In the genomic region with DNA sequence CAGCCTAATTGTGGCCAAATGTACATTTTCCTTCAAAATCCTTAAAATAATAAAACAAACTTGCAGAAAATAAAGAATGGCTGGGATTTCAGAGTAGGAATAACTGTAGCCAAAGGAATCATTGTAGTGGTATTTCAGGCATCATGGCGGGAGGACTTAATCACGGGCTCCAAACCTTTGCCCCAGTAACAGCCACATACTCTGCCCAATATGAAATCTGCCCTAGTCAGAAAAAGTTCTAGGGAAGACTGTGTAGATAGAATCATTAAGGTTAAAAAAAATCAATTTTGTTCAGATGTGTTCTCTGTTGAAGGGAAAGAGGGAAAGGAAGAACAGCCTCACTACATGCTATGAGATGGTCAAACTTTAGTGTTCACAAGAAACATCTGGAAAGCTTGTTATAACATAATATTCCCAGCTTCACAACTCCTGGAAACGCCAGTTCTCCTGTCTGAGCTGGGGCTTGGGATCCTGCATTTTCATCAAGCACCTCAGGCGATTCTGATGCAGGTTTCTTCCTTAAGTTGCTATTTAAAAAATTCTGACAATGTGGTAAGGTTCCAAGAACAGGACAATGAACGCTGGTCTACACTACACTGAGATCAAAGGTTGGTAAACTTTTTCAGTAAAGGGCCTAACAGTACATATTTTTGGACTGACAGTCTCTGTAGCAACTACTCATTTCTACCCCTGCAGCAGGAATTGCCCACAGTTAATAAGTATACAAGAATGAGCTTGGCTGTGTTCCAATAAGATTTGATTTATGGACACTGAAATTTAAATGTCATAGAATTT, we compare ENCODE assay signal across 1 cellular context.
A peak's percentile ranks its signal among the peaks of the same experiment; 100 is the strongest.
TF ChIP-seq lines count a peak whose summit lies in the region.

No MANE protein-coding gene starts in this region.

TF ChIP-seq in HepG2, 621 proteins besides CTCF, POLR2A, EP300 and RAD21 (continued from another document and continues in another):
- TF ChIP-seq ZNF841 (CRISPR knock-in tag; IDR thresholded peaks at IDR 0.05; ENCODE audit: borderline replicate concordance) (no peak), BCL6 (CRISPR knock-in tag; IDR thresholded peaks at IDR 0.05) (peak; percentile 34; the same call in 1 of the 2 replicates), NFE2L2 (IDR thresholded peaks at IDR 0.05; ENCODE audit: low read length) (no peak), ZNF547 (CRISPR knock-in tag; IDR thresholded peaks at IDR 0.05) (no peak), NFE2 (CRISPR knock-in tag; IDR thresholded peaks at IDR 0.05) (no peak), RARA (CRISPR knock-in tag; IDR thresholded peaks at IDR 0.05) (peak; percentile 28; the same call in 1 of the 2 replicates), PHB2 (IDR thresholded peaks at IDR 0.05; ENCODE audit: partially characterized antibody) (no peak), ZNF205 (CRISPR knock-in tag; IDR thresholded peaks at IDR 0.05) (no peak), ISL2 (CRISPR knock-in tag; IDR thresholded peaks at IDR 0.05) (0 out of 2 replicates have a peak, but pooled peaks have one; percentile 51), HNF4A (CRISPR knock-in tag; IDR thresholded peaks at IDR 0.05) (peak; percentile 85), SATB2 (CRISPR knock-in tag; IDR thresholded peaks at IDR 0.05) (no peak), IRF2 (CRISPR knock-in tag; IDR thresholded peaks at IDR 0.05) (peak; percentile 32; the same call in 1 of the 2 replicates), TARDBP (CRISPR knock-in tag; IDR thresholded peaks at IDR 0.05) (0 out of 2 replicates have a peak, but pooled peaks have one; percentile 30), ATAD3A (CRISPR knock-in tag; IDR thresholded peaks at IDR 0.05) (no peak), MTF1 (CRISPR knock-in tag; IDR thresholded peaks at IDR 0.05) (no peak), FOXP1 (IDR thresholded peaks at IDR 0.05) (no peak), FOXP1 (CRISPR knock-in tag; IDR thresholded peaks at IDR 0.05) (peak; percentile 39), FOXJ3 (CRISPR knock-in tag; IDR thresholded peaks at IDR 0.05; ENCODE audit: borderline replicate concordance) (peak; percentile 27; the same call in 1 of the 2 replicates), MEIS2 (CRISPR knock-in tag; IDR thresholded peaks at IDR 0.05) (no peak), POLR2G (IDR thresholded peaks at IDR 0.05; ENCODE audit: low read depth, low read length) (peak; percentile 7; the same call in 1 of the 2 replicates), STAT5B (CRISPR knock-in tag; IDR thresholded peaks at IDR 0.05) (no peak), ZNF543 (CRISPR knock-in tag; IDR thresholded peaks at IDR 0.05) (no peak), ZNF557 (CRISPR knock-in tag; IDR thresholded peaks at IDR 0.05) (no peak), MAFK (conservative IDR thresholded peaks at IDR 0.05 in 1 of 2, IDR thresholded peaks at IDR 0.05 in 1 of 2; ENCODE audit: low read length in 2 of 2) (no peak), JDP2 (CRISPR knock-in tag; IDR thresholded peaks at IDR 0.05; ENCODE audit: borderline replicate concordance) (no peak), KLF11 (CRISPR knock-in tag; IDR thresholded peaks at IDR 0.05) (no peak), ZFAT (CRISPR knock-in tag; conservative IDR thresholded peaks at IDR 0.05) (no peak), ZNF33A (CRISPR knock-in tag; IDR thresholded peaks at IDR 0.05; ENCODE audit: borderline replicate concordance) (no peak)
- TF ChIP-seq, protein P1, sequence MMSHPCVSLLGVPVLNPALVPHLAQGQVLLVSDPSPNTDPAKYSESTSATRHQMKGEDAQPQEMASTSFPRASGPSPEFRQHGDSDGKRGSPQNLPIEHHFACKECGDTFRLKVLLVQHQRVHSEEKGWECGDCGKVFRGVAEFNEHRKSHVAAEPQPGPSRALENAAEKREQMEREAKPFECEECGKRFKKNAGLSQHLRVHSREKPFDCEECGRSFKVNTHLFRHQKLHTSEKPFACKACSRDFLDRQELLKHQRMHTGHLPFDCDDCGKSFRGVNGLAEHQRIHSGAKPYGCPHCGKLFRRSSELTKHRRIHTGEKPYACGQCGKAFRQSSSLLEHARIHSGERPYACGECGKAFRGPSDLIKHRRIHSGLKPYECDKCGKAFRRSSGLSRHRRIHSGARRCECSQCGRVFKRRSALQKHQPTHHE (CRISPR knock-in tag; IDR thresholded peaks at IDR 0.05; ENCODE audit: borderline replicate concordance): no peak
- TF ChIP-seq, protein P2, sequence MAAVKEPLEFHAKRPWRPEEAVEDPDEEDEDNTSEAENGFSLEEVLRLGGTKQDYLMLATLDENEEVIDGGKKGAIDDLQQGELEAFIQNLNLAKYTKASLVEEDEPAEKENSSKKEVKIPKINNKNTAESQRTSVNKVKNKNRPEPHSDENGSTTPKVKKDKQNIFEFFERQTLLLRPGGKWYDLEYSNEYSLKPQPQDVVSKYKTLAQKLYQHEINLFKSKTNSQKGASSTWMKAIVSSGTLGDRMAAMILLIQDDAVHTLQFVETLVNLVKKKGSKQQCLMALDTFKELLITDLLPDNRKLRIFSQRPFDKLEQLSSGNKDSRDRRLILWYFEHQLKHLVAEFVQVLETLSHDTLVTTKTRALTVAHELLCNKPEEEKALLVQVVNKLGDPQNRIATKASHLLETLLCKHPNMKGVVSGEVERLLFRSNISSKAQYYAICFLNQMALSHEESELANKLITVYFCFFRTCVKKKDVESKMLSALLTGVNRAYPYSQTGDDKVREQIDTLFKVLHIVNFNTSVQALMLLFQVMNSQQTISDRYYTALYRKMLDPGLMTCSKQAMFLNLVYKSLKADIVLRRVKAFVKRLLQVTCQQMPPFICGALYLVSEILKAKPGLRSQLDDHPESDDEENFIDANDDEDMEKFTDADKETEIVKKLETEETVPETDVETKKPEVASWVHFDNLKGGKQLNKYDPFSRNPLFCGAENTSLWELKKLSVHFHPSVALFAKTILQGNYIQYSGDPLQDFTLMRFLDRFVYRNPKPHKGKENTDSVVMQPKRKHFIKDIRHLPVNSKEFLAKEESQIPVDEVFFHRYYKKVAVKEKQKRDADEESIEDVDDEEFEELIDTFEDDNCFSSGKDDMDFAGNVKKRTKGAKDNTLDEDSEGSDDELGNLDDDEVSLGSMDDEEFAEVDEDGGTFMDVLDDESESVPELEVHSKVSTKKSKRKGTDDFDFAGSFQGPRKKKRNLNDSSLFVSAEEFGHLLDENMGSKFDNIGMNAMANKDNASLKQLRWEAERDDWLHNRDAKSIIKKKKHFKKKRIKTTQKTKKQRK (IDR thresholded peaks at IDR 0.05; ENCODE audit: low read length): no peak
- TF ChIP-seq, protein P3, sequence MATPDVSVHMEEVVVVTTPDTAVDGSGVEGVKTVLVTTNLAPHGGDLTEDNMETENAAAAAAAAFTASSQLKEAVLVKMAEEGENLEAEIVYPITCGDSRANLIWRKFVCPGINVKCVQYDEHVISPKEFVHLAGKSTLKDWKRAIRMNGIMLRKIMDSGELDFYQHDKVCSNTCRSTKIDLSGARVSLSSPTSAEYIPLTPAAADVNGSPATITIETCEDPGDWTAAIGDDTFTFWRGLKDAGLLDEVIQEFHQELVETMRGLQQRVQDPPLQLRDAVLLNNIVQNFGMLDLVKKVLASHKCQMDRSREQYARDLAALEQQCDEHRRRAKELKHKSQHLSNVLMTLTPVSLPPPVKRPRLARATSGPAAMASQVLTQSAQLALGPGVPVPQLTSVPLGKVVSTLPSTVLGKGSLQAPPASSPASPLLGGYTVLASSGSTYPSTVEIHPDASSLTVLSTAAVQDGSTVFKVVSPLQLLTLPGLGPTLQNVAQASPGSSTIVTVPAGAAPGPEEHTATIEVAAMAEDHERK (CRISPR knock-in tag; IDR thresholded peaks at IDR 0.05; ENCODE audit: low read depth): no peak
- TF ChIP-seq, protein P4, sequence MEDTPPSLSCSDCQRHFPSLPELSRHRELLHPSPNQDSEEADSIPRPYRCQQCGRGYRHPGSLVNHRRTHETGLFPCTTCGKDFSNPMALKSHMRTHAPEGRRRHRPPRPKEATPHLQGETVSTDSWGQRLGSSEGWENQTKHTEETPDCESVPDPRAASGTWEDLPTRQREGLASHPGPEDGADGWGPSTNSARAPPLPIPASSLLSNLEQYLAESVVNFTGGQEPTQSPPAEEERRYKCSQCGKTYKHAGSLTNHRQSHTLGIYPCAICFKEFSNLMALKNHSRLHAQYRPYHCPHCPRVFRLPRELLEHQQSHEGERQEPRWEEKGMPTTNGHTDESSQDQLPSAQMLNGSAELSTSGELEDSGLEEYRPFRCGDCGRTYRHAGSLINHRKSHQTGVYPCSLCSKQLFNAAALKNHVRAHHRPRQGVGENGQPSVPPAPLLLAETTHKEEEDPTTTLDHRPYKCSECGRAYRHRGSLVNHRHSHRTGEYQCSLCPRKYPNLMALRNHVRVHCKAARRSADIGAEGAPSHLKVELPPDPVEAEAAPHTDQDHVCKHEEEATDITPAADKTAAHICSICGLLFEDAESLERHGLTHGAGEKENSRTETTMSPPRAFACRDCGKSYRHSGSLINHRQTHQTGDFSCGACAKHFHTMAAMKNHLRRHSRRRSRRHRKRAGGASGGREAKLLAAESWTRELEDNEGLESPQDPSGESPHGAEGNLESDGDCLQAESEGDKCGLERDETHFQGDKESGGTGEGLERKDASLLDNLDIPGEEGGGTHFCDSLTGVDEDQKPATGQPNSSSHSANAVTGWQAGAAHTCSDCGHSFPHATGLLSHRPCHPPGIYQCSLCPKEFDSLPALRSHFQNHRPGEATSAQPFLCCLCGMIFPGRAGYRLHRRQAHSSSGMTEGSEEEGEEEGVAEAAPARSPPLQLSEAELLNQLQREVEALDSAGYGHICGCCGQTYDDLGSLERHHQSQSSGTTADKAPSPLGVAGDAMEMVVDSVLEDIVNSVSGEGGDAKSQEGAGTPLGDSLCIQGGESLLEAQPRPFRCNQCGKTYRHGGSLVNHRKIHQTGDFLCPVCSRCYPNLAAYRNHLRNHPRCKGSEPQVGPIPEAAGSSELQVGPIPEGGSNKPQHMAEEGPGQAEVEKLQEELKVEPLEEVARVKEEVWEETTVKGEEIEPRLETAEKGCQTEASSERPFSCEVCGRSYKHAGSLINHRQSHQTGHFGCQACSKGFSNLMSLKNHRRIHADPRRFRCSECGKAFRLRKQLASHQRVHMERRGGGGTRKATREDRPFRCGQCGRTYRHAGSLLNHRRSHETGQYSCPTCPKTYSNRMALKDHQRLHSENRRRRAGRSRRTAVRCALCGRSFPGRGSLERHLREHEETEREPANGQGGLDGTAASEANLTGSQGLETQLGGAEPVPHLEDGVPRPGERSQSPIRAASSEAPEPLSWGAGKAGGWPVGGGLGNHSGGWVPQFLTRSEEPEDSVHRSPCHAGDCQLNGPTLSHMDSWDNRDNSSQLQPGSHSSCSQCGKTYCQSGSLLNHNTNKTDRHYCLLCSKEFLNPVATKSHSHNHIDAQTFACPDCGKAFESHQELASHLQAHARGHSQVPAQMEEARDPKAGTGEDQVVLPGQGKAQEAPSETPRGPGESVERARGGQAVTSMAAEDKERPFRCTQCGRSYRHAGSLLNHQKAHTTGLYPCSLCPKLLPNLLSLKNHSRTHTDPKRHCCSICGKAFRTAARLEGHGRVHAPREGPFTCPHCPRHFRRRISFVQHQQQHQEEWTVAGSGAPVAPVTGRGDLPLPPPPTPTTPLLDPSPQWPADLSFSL (CRISPR knock-in tag; IDR thresholded peaks at IDR 0.05): no peak
- TF ChIP-seq, protein P5, sequence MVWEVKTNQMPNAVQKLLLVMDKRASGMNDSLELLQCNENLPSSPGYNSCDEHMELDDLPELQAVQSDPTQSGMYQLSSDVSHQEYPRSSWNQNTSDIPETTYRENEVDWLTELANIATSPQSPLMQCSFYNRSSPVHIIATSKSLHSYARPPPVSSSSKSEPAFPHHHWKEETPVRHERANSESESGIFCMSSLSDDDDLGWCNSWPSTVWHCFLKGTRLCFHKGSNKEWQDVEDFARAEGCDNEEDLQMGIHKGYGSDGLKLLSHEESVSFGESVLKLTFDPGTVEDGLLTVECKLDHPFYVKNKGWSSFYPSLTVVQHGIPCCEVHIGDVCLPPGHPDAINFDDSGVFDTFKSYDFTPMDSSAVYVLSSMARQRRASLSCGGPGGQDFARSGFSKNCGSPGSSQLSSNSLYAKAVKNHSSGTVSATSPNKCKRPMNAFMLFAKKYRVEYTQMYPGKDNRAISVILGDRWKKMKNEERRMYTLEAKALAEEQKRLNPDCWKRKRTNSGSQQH (CRISPR knock-in tag; IDR thresholded peaks at IDR 0.05; ENCODE audit: low read depth): no peak
- TF ChIP-seq, protein P6, sequence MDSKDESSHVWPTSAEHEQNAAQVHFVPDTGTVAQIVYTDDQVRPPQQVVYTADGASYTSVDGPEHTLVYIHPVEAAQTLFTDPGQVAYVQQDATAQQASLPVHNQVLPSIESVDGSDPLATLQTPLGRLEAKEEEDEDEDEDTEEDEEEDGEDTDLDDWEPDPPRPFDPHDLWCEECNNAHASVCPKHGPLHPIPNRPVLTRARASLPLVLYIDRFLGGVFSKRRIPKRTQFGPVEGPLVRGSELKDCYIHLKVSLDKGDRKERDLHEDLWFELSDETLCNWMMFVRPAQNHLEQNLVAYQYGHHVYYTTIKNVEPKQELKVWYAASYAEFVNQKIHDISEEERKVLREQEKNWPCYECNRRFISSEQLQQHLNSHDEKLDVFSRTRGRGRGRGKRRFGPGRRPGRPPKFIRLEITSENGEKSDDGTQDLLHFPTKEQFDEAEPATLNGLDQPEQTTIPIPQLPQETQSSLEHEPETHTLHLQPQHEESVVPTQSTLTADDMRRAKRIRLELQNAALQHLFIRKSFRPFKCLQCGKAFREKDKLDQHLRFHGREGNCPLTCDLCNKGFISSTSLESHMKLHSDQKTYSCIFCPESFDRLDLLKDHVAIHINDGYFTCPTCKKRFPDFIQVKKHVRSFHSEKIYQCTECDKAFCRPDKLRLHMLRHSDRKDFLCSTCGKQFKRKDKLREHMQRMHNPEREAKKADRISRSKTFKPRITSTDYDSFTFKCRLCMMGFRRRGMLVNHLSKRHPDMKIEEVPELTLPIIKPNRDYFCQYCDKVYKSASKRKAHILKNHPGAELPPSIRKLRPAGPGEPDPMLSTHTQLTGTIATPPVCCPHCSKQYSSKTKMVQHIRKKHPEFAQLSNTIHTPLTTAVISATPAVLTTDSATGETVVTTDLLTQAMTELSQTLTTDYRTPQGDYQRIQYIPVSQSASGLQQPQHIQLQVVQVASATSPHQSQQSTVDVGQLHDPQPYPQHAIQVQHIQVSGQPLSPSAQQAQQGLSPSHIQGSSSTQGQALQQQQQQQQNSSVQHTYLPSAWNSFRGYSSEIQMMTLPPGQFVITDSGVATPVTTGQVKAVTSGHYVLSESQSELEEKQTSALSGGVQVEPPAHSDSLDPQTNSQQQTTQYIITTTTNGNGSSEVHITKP (CRISPR knock-in tag; IDR thresholded peaks at IDR 0.05; ENCODE audit: low read depth): no peak
- TF ChIP-seq, protein P7, sequence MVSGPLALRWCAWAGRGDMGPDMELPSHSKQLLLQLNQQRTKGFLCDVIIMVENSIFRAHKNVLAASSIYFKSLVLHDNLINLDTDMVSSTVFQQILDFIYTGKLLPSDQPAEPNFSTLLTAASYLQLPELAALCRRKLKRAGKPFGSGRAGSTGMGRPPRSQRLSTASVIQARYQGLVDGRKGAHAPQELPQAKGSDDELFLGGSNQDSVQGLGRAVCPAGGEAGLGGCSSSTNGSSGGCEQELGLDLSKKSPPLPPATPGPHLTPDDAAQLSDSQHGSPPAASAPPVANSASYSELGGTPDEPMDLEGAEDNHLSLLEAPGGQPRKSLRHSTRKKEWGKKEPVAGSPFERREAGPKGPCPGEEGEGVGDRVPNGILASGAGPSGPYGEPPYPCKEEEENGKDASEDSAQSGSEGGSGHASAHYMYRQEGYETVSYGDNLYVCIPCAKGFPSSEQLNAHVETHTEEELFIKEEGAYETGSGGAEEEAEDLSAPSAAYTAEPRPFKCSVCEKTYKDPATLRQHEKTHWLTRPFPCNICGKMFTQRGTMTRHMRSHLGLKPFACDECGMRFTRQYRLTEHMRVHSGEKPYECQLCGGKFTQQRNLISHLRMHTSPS (CRISPR knock-in tag; IDR thresholded peaks at IDR 0.05; ENCODE audit: low read depth): no peak
